25 cellular contexts compared by ENCODE assay signal in the genomic region with DNA sequence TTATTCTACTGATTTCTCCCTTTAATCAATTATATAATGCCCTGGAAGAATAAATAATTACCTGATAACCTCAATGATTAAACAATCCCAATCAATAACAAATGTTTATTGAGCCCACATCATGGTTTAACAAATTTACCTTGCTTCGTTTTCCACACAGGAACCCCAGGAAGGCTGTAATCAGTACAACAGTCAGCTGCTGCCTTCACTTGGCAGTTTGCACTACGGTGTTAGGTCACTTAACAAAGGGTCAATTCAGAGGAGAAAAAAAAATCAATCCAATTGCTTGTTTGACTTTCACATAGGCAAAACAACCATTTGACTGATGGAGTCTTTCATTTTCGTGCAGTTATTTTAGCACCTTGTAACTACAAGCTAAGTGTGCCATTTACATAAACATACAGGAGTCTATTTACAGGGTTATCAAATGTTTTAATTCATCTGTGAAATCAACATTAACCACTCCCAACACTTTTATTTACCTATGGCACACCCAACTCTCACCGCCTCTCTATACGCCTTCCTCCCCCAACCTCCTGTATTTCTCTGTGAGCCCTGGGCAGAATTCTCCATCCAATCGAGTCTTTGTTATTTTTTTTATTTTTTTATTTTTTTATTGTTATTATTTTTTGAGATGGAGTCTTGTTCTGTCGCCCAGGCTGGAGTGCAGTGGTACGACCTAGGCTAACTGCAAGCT.
A peak's percentile ranks its signal among the peaks of the same experiment; 100 is the strongest.
DNase-seq lines count a peak whose midpoint lies in the region; ATAC-seq and TF ChIP-seq lines count a peak whose summit lies in the region.
"Had no signal": no experiment of that assay in that cellular context is flagged by ENCODE, and none has a peak within 500 bp of the region (broad histone marks: within the 10 kb centered on the region; RNA-seq: fewer than 3 reads in every experiment).

No MANE protein-coding gene starts in this region.

- H3K27ac ChIP-seq in Panc1 (ENCODE audit: low read length): no peak overlapping the region
- H3K27ac ChIP-seq: breast epithelium, heart left ventricle, left ventricle myocardium inferior, parathyroid adenoma had no signal

- peaks cover 2 to 9% of the 10 kb centered on the region in 2 donors for H3K36me3 Mint-ChIP-seq in activated T-cell treated with anti-CD3 and anti-CD28 coated beads, Interleukin-2, amount 50 U/mL, for 72 hours (ENCODE audit: insufficient read depth in 2 of 2)

- TF ChIP-seq CTCF in Panc1 (IDR thresholded peaks at IDR 0.05) (no peak), mucosa of descending colon (IDR thresholded peaks at IDR 0.05) (no peak), foreskin fibroblast (IDR thresholded peaks at IDR 0.05; ENCODE audit: low read depth, low read length) (no peak)

- DNase-seq in HuH-7 (ENCODE audit: low spot score) (peak; percentile 39), NCI-H2081 (lab: John Stamatoyannopoulos, UW) (peak; percentile 35 to 79), Panc1 (ENCODE audit: low read depth, low spot score) (no peak), mucosa of descending colon (peak in 1 of 3 donors; percentile 13), hypothalamus (lab: John Stamatoyannopoulos, UW) (no peak), foreskin fibroblast (no peak)
- no peak for DNase-seq in activated T-cell treated with anti-CD3 and anti-CD28 coated beads, Interleukin-2, amount 50 U/mL, for 72 hours
- DNase-seq: activated CD8-positive, alpha-beta T cell treated with anti-CD3 and anti-CD28 coated beads for 36 hours; activated gamma-delta T cell; activated T-cell treated with anti-CD3 and anti-CD28 coated beads for 4 hours; CD4-positive, alpha-beta T cell; cortex of kidney; DND-41; endodermal cell; heart left ventricle; left ventricle myocardium inferior; MV-4-11; NCI-H2227 treated with DMSO at 0.1 percent for 48 hours; nephron progenitor cell; stimulated activated CD4-positive, alpha-beta T cell treated with anti-CD3 and anti-CD28 coated beads, Interleukin-15, amount 100 ng/mL, for 24 hours had no signal

- CTCF ChIA-PET in Panc1 (lab: Charles Lee): no interaction called here

- intact Hi-C loops in Panc1 (cut with micrococcal nuclease; ENCODE audit: unreplicated experiment): no loop called here
- intact Hi-C loops in mucosa of descending colon (cut with DNase I, micrococcal nuclease): no loop called here

- H3K4me3 Mint-ChIP-seq in activated T-cell treated with anti-CD3 and anti-CD28 coated beads, Interleukin-2, amount 50 U/mL, for 72 hours: no peak overlapping the region
- H3K4me3 Mint-ChIP-seq: activated CD8-positive, alpha-beta T cell treated with anti-CD3 and anti-CD28 coated beads for 36 hours; CD4-positive, alpha-beta T cell; endodermal cell; nephron progenitor cell; type B pancreatic cell had no signal

- H3K27ac Mint-ChIP-seq in activated T-cell treated with anti-CD3 and anti-CD28 coated beads, Interleukin-2, amount 50 U/mL, for 72 hours: no peak overlapping the region
- H3K27ac Mint-ChIP-seq: activated CD8-positive, alpha-beta T cell treated with anti-CD3 and anti-CD28 coated beads for 36 hours; CD4-positive, alpha-beta T cell; endodermal cell; nephron progenitor cell; type B pancreatic cell had no signal

- H3K4me3 ChIP-seq in Panc1 (ENCODE audit: low read depth in 2 of 2, low read length in 2 of 2) (no peak overlapping the region), mucosa of descending colon (no peak overlapping the region), foreskin fibroblast (ENCODE audit: low read depth in 1 of 2, low read length in 2 of 2) (no peak overlapping the region)
- H3K4me3 ChIP-seq: breast epithelium, heart left ventricle, left ventricle myocardium inferior had no signal

- H3K4me1 ChIP-seq in Panc1 (ENCODE audit: control insufficient read depth, insufficient read depth, low read length) (no peaks in the 10 kb centered on the region), mucosa of descending colon (ENCODE audit: low read depth) (no peaks in the 10 kb centered on the region)
- H3K4me1 ChIP-seq: breast epithelium, heart left ventricle, left ventricle myocardium inferior, parathyroid adenoma had no signal

- in situ Hi-C loops in Panc1 (cut with HindIII; ENCODE audit: low pct_unique_long_range_greater_than_20kb, low sequenced_read_pairs): no loop called here

- BruUV-seq in Panc1 (replicated peaks; lab: Mats Ljungman, UMichigan): no TSS peak

- no peaks in the 10 kb centered on the region for H3K27me3 Mint-ChIP-seq in activated T-cell treated with anti-CD3 and anti-CD28 coated beads, Interleukin-2, amount 50 U/mL, for 72 hours (ENCODE audit: low read depth)
- H3K27me3 Mint-ChIP-seq: activated CD8-positive, alpha-beta T cell treated with anti-CD3 and anti-CD28 coated beads for 36 hours; CD4-positive, alpha-beta T cell had no signal

- peaks cover 11% of the 10 kb centered on the region for H3K4me1 Mint-ChIP-seq in activated T-cell treated with anti-CD3 and anti-CD28 coated beads, Interleukin-2, amount 50 U/mL, for 72 hours (ENCODE audit: low read depth)
- H3K4me1 Mint-ChIP-seq: endodermal cell, nephron progenitor cell had no signal

- ATAC-seq in Panc1 (peak; percentile 69; the same call in 1 of the 2 replicates), mucosa of descending colon (peak; percentile 74), GM18517 (IDR thresholded peaks at IDR 0.05; ENCODE audit: unreplicated experiment) (no peak)
- no peak for ATAC-seq in activated T-cell treated with anti-CD3 and anti-CD28 coated beads, Interleukin-2, amount 50 U/mL, for 72 hours (replicated peaks in 1 of 2)
- ATAC-seq: activated CD8-positive, alpha-beta T cell treated with anti-CD3 and anti-CD28 coated beads for 36 hours; heart left ventricle; sciatic nerve had no signal

- no peaks in the 10 kb centered on the region for H3K36me3 ChIP-seq in Panc1 (ENCODE audit: control insufficient read depth, insufficient read depth, low read length)
- no peaks in the 10 kb centered on the region for H3K36me3 ChIP-seq in mucosa of descending colon (ENCODE audit: low read depth)
- H3K36me3 ChIP-seq: breast epithelium, heart left ventricle, left ventricle myocardium inferior had no signal

- POLR2A ChIA-PET in Panc1 (lab: Charles Lee): no interaction called here

- peaks cover 3% of the 10 kb centered on the region in 2 donors for H3K9me3 Mint-ChIP-seq in activated T-cell treated with anti-CD3 and anti-CD28 coated beads, Interleukin-2, amount 50 U/mL, for 72 hours

- H3K27me3 ChIP-seq in Panc1 (ENCODE audit: control insufficient read depth, insufficient read depth, low read length): no peaks in the 10 kb centered on the region
- H3K27me3 ChIP-seq: breast epithelium, heart left ventricle had no signal

- no peaks in the 10 kb centered on the region for H3K9me3 ChIP-seq in Panc1 (ENCODE audit: control insufficient read depth, insufficient read depth, low read depth, low read length)
- no peaks in the 10 kb centered on the region for H3K9me3 ChIP-seq in mucosa of descending colon
- H3K9me3 ChIP-seq: breast epithelium had no signal

Comparison
In these comparisons a context has a peak if more than half of its experiments do, and no peak if none do; other contexts are left out.
1. DNase-seq: peak in HuH-7 (single experiment) and NCI-H2081 (2 of 2); none in Panc1 (single experiment), hypothalamus (0 of 51), activated T-cell treated with anti-CD3 and anti-CD28 coated beads, Interleukin-2, amount 50 U/mL, for 72 hours (0 of 2) and foreskin fibroblast (0 of 2).
2. ATAC-seq: peak in Panc1 (single experiment) and mucosa of descending colon (single experiment); none in activated T-cell treated with anti-CD3 and anti-CD28 coated beads, Interleukin-2, amount 50 U/mL, for 72 hours (0 of 2) and GM18517 (single experiment).